In the genomic region with DNA sequence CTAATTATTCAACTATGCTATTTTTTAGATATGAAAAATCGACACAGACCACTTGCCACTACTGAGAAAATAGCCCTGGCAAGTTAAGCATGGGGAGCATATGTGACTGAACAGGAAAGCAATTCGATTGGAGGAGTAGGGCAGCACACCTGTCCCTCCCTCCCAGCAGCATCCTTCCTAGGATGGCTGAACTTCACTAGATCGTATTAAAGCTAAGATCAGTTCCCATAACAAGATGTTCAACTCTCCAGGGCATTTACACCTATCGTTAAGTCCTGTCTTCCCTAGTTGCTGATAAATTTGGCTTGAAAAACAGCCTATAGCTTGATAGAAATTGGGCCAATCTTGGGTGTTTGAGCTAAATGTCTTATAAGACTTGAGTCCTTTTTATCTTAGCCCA, we compare ENCODE assay signal across 15 cellular contexts. TPM values are rescaled to one million over a fixed set of nuclear protein-coding genes. Genes with fewer than 3 reads are reported as not detected.
A peak's percentile ranks its signal among the peaks of the same experiment; 100 is the strongest.
DNase-seq lines count a peak whose midpoint lies in the region; ATAC-seq, FAIRE-seq and TF ChIP-seq lines count a peak whose summit lies in the region.
"Had no signal": no experiment of that assay in that cellular context is flagged by ENCODE, and none has a peak within 500 bp of the region (broad histone marks: within the 10 kb centered on the region; RNA-seq: fewer than 3 reads in every experiment).

No MANE protein-coding gene starts in this region.

- ATAC-seq in T-helper 17 cell (no peak), GM18517 (IDR thresholded peaks at IDR 0.05; ENCODE audit: unreplicated experiment) (no peak), HG02981 (IDR thresholded peaks at IDR 0.05; ENCODE audit: unreplicated experiment) (no peak)

- no peak for TF ChIP-seq POLR2A in breast epithelium (IDR thresholded peaks at IDR 0.05)

- TF ChIP-seq CTCF in breast epithelium (IDR thresholded peaks at IDR 0.05) (no peak), MCF 10A (IDR thresholded peaks at IDR 0.05; ENCODE audit: unreplicated experiment) (no peak), glutamatergic neuron (IDR thresholded peaks at IDR 0.05; ENCODE audit: partially characterized antibody, unreplicated experiment) (no peak)

- CTCF ChIA-PET in MCF 10A (lab: Yijun Ruan, JAX) = interaction anchor here (0.6 to 1.9 kb wide), 6 partner anchors 11 to 477 kb away, joined by 3 to 9 read pairs (median 3); no protein-coding TSS in a partner anchor

- intact Hi-C loops in breast epithelium (cut with DNase I; ENCODE audit: low total_unique reads) = no loop called here
- intact Hi-C loops in MCF 10A (cut with micrococcal nuclease) = no loop called here

- no peak overlapping the region for H3K4me3 Mint-ChIP-seq in MCF 10A (ENCODE audit: unreplicated experiment)
- H3K4me3 Mint-ChIP-seq in T-helper 17 cell = no peak overlapping the region
- no peak overlapping the region for H3K4me3 Mint-ChIP-seq in glutamatergic neuron (ENCODE audit: unreplicated experiment)

- FAIRE-seq in GM19239 (lab: Jason Lieb, UNC) = no peak

- H3K36me3 Mint-ChIP-seq in MCF 10A (ENCODE audit: insufficient read depth, unreplicated experiment) (peaks cover 80% of the 10 kb centered on the region), T-helper 17 cell (ENCODE audit: low read depth) (peaks cover 16% of the 10 kb centered on the region), glutamatergic neuron (ENCODE audit: unreplicated experiment) (no peaks in the 10 kb centered on the region)

- H3K4me1 ChIP-seq in breast epithelium = peaks cover 0 to 11% of the 10 kb centered on the region in 2 donors

- POLR2A ChIA-PET in MCF 10A (lab: Yijun Ruan, JAX) = interaction anchor here (0.6 to 2.0 kb wide), 11 partner anchors 8 to 472 kb away, joined by 3 to 14 read pairs (median 5); a partner anchor contains a TSS

- H3K27ac Mint-ChIP-seq in MCF 10A (ENCODE audit: low read depth, unreplicated experiment) (no peak overlapping the region), T-helper 17 cell (peak overlapping the region; percentile 97), glutamatergic neuron (ENCODE audit: unreplicated experiment) (peak overlapping the region; percentile 24)

- H3K27me3 ChIP-seq in breast epithelium = no peaks in the 10 kb centered on the region
- H3K27me3 ChIP-seq: spleen had no signal

- H3K9me3 Mint-ChIP-seq in MCF 10A (ENCODE audit: unreplicated experiment) (no peaks in the 10 kb centered on the region), glutamatergic neuron (ENCODE audit: unreplicated experiment) (peaks cover 5% of the 10 kb centered on the region)

- no peaks in the 10 kb centered on the region for H3K36me3 ChIP-seq in breast epithelium

- DNase-seq in breast epithelium (ENCODE audit: low spot score in 2 of 2) (no peak), MCF 10A (ENCODE audit: unreplicated experiment) (no peak), T-helper 17 cell (no peak), glutamatergic neuron (no peak), substantia nigra (lab: John Stamatoyannopoulos, UW) (no peak), GM19239 (ENCODE audit: insufficient read length, low spot score) (no peak)
- DNase-seq: activated CD4-positive, alpha-beta T cell treated with anti-CD3 and anti-CD28 coated beads for 1 hour; activated naive CD4-positive, alpha-beta T cell treated with anti-CD3 and anti-CD28 coated beads, Interleukin-2, amount 50 U/mL, for 16 hours; DMS79 treated with DMSO at 0.1 percent for 48 hours; NCI-H1694 treated with DMSO at 0.1 percent for 48 hours; NCI-H510A treated with DMSO at 0.1 percent for 48 hours; OCI-M1; spleen had no signal

- H3K4me1 Mint-ChIP-seq in MCF 10A (ENCODE audit: insufficient read depth, unreplicated experiment) = peaks cover 34% of the 10 kb centered on the region
- peaks cover 52% of the 10 kb centered on the region for H3K4me1 Mint-ChIP-seq in T-helper 17 cell
- H3K4me1 Mint-ChIP-seq in glutamatergic neuron (ENCODE audit: low read depth, unreplicated experiment) = peaks cover 28% of the 10 kb centered on the region

- no peak overlapping the region for H3K4me3 ChIP-seq in breast epithelium
- H3K4me3 ChIP-seq: spleen had no signal

- H3K27ac ChIP-seq in breast epithelium (peak overlapping the region; percentile 37 to 56), substantia nigra (ENCODE audit: low read depth, low read length, poor library complexity, severe bottlenecking) (peak overlapping the region; percentile 10)

- H3K27me3 Mint-ChIP-seq in MCF 10A (ENCODE audit: insufficient read depth, unreplicated experiment) (no peaks in the 10 kb centered on the region), T-helper 17 cell (no peaks in the 10 kb centered on the region), glutamatergic neuron (ENCODE audit: unreplicated experiment) (peaks cover 2% of the 10 kb centered on the region)

- BruUV-seq in MCF 10A (replicated peaks; lab: Mats Ljungman, UMichigan) = no TSS peak

- H3K9me3 ChIP-seq in breast epithelium (no peaks in the 10 kb centered on the region), T-helper 17 cell (ENCODE audit: control insufficient read depth, low read length, poor library complexity, severe bottlenecking) (no peaks in the 10 kb centered on the region)
- H3K9me3 ChIP-seq: spleen had no signal

RNA-seq across cellular contexts. Expression of a gene that starts 7.0 kb away (rescaled TPM):
- total RNA-seq in breast epithelium = 10 to 100 TPM; 17.3 to 51.1 (median 26.5) TPM
- total RNA-seq in MCF 10A (2022) = 103 and 209 TPM in 2 replicates
- total RNA-seq in T-helper 17 cell = 100 to 1,000 TPM; 114 to 123 TPM
- total RNA-seq in glutamatergic neuron (ENCODE audit: unreplicated experiment) = 99.7 TPM

RNA-seq across cellular contexts. Expression of a gene that starts 7.6 kb away (rescaled TPM):
- total RNA-seq in breast epithelium (10 to 100 TPM; 42.1 to 70.8 (median 52.4) TPM), MCF 10A (2022) (120 and 127 TPM in 2 replicates), T-helper 17 cell (10 to 100 TPM; 16.3 to 23.2 TPM), glutamatergic neuron (ENCODE audit: unreplicated experiment) (40.0 TPM)

RNA-seq across cellular contexts. Expression of a gene that starts 16.6 kb away (rescaled TPM):
- 10 to 100 TPM in 1 of 3 donors, 1 to 10 TPM in 2; 5.3 to 10.5 (median 8.8) TPM for total RNA-seq in breast epithelium
- 6.4 and 8.6 TPM in 2 replicates for total RNA-seq in MCF 10A (2022)
- 1 to 10 TPM; 5.6 to 6.6 TPM for total RNA-seq in T-helper 17 cell
- total RNA-seq in glutamatergic neuron (ENCODE audit: unreplicated experiment) = 131 TPM

RNA-seq across cellular contexts. Expression of a gene that starts 36.9 kb away (rescaled TPM):
- total RNA-seq in breast epithelium (10 to 100 TPM in 2 of 3 donors, 1 to 10 TPM in 1; 9.6 to 19.0 (median 16.1) TPM), MCF 10A (2022) (10.3 and 15.7 TPM in 2 replicates), T-helper 17 cell (10 to 100 TPM; 32.6 to 37.0 TPM), glutamatergic neuron (ENCODE audit: unreplicated experiment) (13.7 TPM)

RNA-seq across cellular contexts. Expression of a gene that starts 38.8 kb away (rescaled TPM):
- total RNA-seq in breast epithelium (10 to 100 TPM; 41.0 to 55.2 (median 51.5) TPM), MCF 10A (2022) (58.0 and 63.9 TPM in 2 replicates), T-helper 17 cell (100 to 1,000 TPM in 1 of 2 donors, 10 to 100 TPM in 1; 97.4 to 106 TPM), glutamatergic neuron (ENCODE audit: unreplicated experiment) (62.7 TPM)

Comparison
In these comparisons a context has a peak if more than half of its experiments do, and no peak if none do; other contexts are left out.
1. RNA of a gene that starts 16.6 kb away (total RNA-seq): 131 TPM in glutamatergic neuron (single experiment); 5.3 to 10.5 TPM in breast epithelium, 5.6 to 6.6 TPM in T-helper 17 cell and 6.4 to 8.6 TPM in MCF 10A; every median in the first group is over 10 times any median in the second.